ENCODE assay signal across 1 cellular context in the genomic region with DNA sequence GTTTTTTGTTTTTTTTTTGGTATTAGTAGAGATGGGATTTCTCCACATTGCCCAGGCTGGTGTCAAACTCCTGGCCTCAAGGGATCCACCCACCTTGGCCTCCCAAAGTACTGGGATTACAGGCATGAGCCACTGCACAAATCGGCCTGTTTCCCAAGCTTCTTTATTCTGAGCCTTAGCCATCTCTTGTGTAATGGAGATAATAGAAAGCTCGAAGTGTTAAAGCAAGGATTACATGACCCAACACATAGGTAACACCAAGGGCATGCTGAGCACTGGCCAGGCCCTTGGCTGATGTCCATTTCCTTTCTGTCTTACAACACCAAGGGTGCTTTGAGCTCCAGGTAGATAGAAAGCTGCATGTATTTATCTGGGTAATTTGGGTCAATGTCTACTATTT.
TF ChIP-seq lines count a peak whose summit lies in the region.

No MANE protein-coding gene starts in this region.

TF ChIP-seq in H1, 55 proteins besides CTCF, POLR2A, EP300 and RAD21:
- TF ChIP-seq, protein P1, sequence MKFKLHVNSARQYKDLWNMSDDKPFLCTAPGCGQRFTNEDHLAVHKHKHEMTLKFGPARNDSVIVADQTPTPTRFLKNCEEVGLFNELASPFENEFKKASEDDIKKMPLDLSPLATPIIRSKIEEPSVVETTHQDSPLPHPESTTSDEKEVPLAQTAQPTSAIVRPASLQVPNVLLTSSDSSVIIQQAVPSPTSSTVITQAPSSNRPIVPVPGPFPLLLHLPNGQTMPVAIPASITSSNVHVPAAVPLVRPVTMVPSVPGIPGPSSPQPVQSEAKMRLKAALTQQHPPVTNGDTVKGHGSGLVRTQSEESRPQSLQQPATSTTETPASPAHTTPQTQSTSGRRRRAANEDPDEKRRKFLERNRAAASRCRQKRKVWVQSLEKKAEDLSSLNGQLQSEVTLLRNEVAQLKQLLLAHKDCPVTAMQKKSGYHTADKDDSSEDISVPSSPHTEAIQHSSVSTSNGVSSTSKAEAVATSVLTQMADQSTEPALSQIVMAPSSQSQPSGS (IDR thresholded peaks at IDR 0.05; ENCODE audit: low read length): no peak
- TF ChIP-seq PHF8 (conservative IDR thresholded peaks at IDR 0.05; ENCODE audit: low read depth, low read length): no peak
- TF ChIP-seq FOSL1 (IDR thresholded peaks at IDR 0.05; ENCODE audit: insufficient read depth, low read depth, low read length): no peak
- TF ChIP-seq YY1 (IDR thresholded peaks at IDR 0.05; ENCODE audit: low read depth, low read length): no peak
- TF ChIP-seq NRF1 (IDR thresholded peaks at IDR 0.05; ENCODE audit: low read depth, low read length): no peak
- TF ChIP-seq TEAD4 (IDR thresholded peaks at IDR 0.05; ENCODE audit: low read depth, low read length): no peak
- TF ChIP-seq, protein P2, sequence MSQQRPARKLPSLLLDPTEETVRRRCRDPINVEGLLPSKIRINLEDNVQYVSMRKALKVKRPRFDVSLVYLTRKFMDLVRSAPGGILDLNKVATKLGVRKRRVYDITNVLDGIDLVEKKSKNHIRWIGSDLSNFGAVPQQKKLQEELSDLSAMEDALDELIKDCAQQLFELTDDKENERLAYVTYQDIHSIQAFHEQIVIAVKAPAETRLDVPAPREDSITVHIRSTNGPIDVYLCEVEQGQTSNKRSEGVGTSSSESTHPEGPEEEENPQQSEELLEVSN (IDR thresholded peaks at IDR 0.05): no peak
- TF ChIP-seq BACH1 (IDR thresholded peaks at IDR 0.05; ENCODE audit: low read length): no peak
- no peak for TF ChIP-seq TAF7 (optimal IDR thresholded peaks at IDR 0.05; ENCODE audit: borderline replicate concordance, low read depth, low read length)
- no peak for TF ChIP-seq CHD2 (IDR thresholded peaks at IDR 0.05; ENCODE audit: low read length)
- TF ChIP-seq ASH2L (IDR thresholded peaks at IDR 0.05; ENCODE audit: low read length): no peak
- TF ChIP-seq BRCA1 (IDR thresholded peaks at IDR 0.05; ENCODE audit: low read depth, low read length): no peak
- TF ChIP-seq SIN3A (conservative IDR thresholded peaks at IDR 0.05 in 1 of 2, IDR thresholded peaks at IDR 0.05 in 1 of 2; ENCODE audit: low read depth in 1 of 2, low read length in 2 of 2): no peak
- no peak for TF ChIP-seq JUND (IDR thresholded peaks at IDR 0.05; ENCODE audit: low read length)
- no peak for TF ChIP-seq RNF2 (IDR thresholded peaks at IDR 0.05; ENCODE audit: borderline replicate concordance, low read depth, low read length, missing control alignments, poor library complexity, severe bottlenecking)
- no peak for TF ChIP-seq EGR1 (IDR thresholded peaks at IDR 0.05; ENCODE audit: borderline replicate concordance, low read depth, low read length)
